Comparison of ENCODE assay signal across 2 cellular contexts in the genomic region with DNA sequence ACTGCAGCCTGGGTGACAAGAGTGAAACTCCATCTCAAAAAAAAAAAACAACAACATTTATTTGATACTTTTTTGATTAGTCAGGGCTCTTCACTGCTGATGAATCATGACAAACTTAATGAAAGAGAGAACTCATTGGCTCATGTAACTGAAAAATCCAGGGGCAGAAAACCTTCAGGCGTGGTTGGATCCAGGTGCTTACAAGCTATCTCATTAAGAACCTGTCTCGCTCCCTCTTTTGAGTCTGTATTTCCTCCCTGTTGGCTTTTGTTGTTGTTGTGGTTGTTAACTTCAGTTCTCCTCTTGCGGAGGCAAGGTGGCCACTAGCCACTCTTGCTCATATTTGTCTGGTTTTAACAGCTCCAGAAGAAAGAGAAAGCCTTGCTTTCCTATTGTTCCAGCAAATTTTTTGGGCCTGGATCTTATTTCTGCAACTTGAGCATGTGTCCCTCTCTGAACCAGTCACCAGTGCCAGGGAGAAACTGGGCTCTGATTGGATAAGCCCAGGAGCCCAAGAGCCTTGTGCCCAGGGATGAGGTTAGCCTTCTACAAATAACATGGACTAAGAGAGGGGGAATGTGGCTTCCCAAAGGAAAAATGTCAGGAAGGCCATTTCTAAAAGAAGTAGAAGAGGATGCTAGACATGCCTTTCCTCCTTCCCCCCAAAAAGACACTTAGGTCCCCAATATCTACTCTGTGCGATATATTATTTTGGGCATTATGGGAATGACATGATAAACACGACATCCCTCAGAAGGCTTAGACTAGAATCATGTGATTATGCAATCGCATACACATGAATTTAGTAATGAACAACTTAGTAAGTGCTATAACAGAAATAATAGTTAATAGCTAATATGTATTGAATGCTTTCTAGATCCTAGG.
TF ChIP-seq lines count a peak whose summit lies in the region.

No MANE protein-coding gene starts in this region.

TF ChIP-seq in IMR-90, 13 proteins besides CTCF, POLR2A, EP300 and RAD21 (continued from another document):
- TF ChIP-seq, protein P1, sequence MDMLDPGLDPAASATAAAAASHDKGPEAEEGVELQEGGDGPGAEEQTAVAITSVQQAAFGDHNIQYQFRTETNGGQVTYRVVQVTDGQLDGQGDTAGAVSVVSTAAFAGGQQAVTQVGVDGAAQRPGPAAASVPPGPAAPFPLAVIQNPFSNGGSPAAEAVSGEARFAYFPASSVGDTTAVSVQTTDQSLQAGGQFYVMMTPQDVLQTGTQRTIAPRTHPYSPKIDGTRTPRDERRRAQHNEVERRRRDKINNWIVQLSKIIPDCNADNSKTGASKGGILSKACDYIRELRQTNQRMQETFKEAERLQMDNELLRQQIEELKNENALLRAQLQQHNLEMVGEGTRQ (IDR thresholded peaks at IDR 0.05; ENCODE audit: low read depth, low read length): no peak

TF ChIP-seq in SK-N-SH treated with all-trans-retinoic acid at 6 μM for 48 hours, 23 proteins besides CTCF, POLR2A, EP300 and RAD21:
- TF ChIP-seq, protein P2, sequence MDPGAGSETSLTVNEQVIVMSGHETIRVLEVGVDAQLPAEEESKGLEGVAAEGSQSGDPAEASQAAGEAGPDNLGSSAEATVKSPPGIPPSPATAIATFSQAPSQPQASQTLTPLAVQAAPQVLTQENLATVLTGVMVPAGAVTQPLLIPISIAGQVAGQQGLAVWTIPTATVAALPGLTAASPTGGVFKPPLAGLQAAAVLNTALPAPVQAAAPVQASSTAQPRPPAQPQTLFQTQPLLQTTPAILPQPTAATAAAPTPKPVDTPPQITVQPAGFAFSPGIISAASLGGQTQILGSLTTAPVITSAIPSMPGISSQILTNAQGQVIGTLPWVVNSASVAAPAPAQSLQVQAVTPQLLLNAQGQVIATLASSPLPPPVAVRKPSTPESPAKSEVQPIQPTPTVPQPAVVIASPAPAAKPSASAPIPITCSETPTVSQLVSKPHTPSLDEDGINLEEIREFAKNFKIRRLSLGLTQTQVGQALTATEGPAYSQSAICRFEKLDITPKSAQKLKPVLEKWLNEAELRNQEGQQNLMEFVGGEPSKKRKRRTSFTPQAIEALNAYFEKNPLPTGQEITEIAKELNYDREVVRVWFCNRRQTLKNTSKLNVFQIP (CRISPR knock-in tag; IDR thresholded peaks at IDR 0.05; ENCODE audit: borderline replicate concordance, low read depth): no peak
- TF ChIP-seq ZNF70 (CRISPR knock-in tag; IDR thresholded peaks at IDR 0.05) (no peak), ZFP3 (CRISPR knock-in tag; IDR thresholded peaks at IDR 0.05) (no peak), CSDC2 (CRISPR knock-in tag; IDR thresholded peaks at IDR 0.05) (no peak), BACH2 (CRISPR knock-in tag; IDR thresholded peaks at IDR 0.05; ENCODE audit: borderline replicate concordance) (no peak), GLIS3 (CRISPR knock-in tag; IDR thresholded peaks at IDR 0.05) (no peak), TOX (CRISPR knock-in tag; IDR thresholded peaks at IDR 0.05; ENCODE audit: borderline replicate concordance) (no peak), ZNF565 (CRISPR knock-in tag; conservative IDR thresholded peaks at IDR 0.05; ENCODE audit: low read depth) (no peak), ZC3H10 (CRISPR knock-in tag; IDR thresholded peaks at IDR 0.05) (no peak), SNAI2 (CRISPR knock-in tag; IDR thresholded peaks at IDR 0.05) (no peak), CSRNP3 (CRISPR knock-in tag; IDR thresholded peaks at IDR 0.05) (no peak), ESRRG (CRISPR knock-in tag; IDR thresholded peaks at IDR 0.05) (no peak), RARB (CRISPR knock-in tag; IDR thresholded peaks at IDR 0.05) (no peak), TSHZ2 (CRISPR knock-in tag; IDR thresholded peaks at IDR 0.05) (no peak)
- TF ChIP-seq, protein P3, sequence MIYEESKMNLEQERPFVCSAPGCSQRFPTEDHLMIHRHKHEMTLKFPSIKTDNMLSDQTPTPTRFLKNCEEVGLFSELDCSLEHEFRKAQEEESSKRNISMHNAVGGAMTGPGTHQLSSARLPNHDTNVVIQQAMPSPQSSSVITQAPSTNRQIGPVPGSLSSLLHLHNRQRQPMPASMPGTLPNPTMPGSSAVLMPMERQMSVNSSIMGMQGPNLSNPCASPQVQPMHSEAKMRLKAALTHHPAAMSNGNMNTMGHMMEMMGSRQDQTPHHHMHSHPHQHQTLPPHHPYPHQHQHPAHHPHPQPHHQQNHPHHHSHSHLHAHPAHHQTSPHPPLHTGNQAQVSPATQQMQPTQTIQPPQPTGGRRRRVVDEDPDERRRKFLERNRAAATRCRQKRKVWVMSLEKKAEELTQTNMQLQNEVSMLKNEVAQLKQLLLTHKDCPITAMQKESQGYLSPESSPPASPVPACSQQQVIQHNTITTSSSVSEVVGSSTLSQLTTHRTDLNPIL (CRISPR knock-in tag; IDR thresholded peaks at IDR 0.05; ENCODE audit: low read depth): no peak
